ENCODE assay signal across 8 cellular contexts in genomic region chr16:2776500-2777139, GRCh38. TPM values are rescaled to one million over a fixed set of nuclear protein-coding genes. Genes with fewer than 3 reads are reported as not detected.
DNase-seq lines count a peak whose midpoint lies in the region; ATAC-seq and TF ChIP-seq lines count a peak whose summit lies in the region.

No MANE protein-coding gene starts in this region.

- peak; percentile 20 to 27 for ATAC-seq in activated CD4-positive, CD25-positive, alpha-beta regulatory T cell treated with anti-CD3 and anti-CD28 coated beads, Interleukin-2, amount 50 U/mL, for 24 hours
- ATAC-seq in HG02763 (IDR thresholded peaks at IDR 0.05; ENCODE audit: unreplicated experiment): peak; percentile 35

- H3K9me3 ChIP-seq in SJSA1 (replicated peaks): 0 out of 2 replicates have a peak, but pooled peaks cover 2% of the 10 kb centered on the region
- H3K9me3 ChIP-seq in ectodermal cell (ENCODE audit: control insufficient read depth, low read length): no peaks in the 10 kb centered on the region
- H3K9me3 ChIP-seq in mucosa of stomach (ENCODE audit: control insufficient read depth, low read length): no peaks in the 10 kb centered on the region
- no peaks in the 10 kb centered on the region for H3K9me3 ChIP-seq in uterus

- H3K36me3 ChIP-seq in SJSA1 (peaks cover 58% of the 10 kb centered on the region), ectodermal cell (ENCODE audit: control insufficient read depth, insufficient read depth, low read length) (peaks cover 11% of the 10 kb centered on the region), mucosa of stomach (ENCODE audit: control insufficient read depth, insufficient read depth, low read length) (peaks cover 13% of the 10 kb centered on the region), uterus (no peaks in the 10 kb centered on the region)

- H3K4me1 ChIP-seq in SJSA1 (replicated peaks) (peaks cover 25% of the 10 kb centered on the region), ectodermal cell (ENCODE audit: control insufficient read depth, insufficient read depth, low read length) (no peaks in the 10 kb centered on the region), mucosa of stomach (ENCODE audit: control insufficient read depth, insufficient read depth, low read length) (peaks cover 24% of the 10 kb centered on the region), uterus (no peaks in the 10 kb centered on the region)

- peak overlapping the region; percentile 72 for H3K9ac ChIP-seq in mucosa of stomach (ENCODE audit: low read length)

- DNase-seq in activated CD4-positive, CD25-positive, alpha-beta regulatory T cell (lab: John Stamatoyannopoulos, UW): no peak
- DNase-seq in SJSA1 (ENCODE audit: low read depth in 1 of 2, low spot score in 2 of 2) (peak in 1 of 2 experiments; percentile 35), uterus (peak in 1 of 2 donors; percentile 43), NCI-H1930 (lab: John Stamatoyannopoulos, UW) (no peak)

- H3K27me3 ChIP-seq in SJSA1 (replicated peaks): no peaks in the 10 kb centered on the region
- no peaks in the 10 kb centered on the region for H3K27me3 ChIP-seq in ectodermal cell (ENCODE audit: control insufficient read depth, insufficient read depth, low read length, poor library complexity, severe bottlenecking)
- no peaks in the 10 kb centered on the region for H3K27me3 ChIP-seq in mucosa of stomach (ENCODE audit: control insufficient read depth, insufficient read depth, low read length)
- no peaks in the 10 kb centered on the region for H3K27me3 ChIP-seq in uterus

- intact Hi-C loops in uterus (cut with DNase I; ENCODE audit: low total_unique reads): no loop called here

- TF ChIP-seq POLR2A in uterus (IDR thresholded peaks at IDR 0.05): no peak

- WGBS in ectodermal cell, 2 experiments: 1% methylated on average over 72 of the region's 72 CpGs

- H3K4me3 ChIP-seq in SJSA1: peak overlapping the region; percentile 100
- H3K4me3 ChIP-seq in ectodermal cell (ENCODE audit: insufficient read depth, low read depth, low read length): peak overlapping the region; percentile 59
- peak overlapping the region; percentile 64 for H3K4me3 ChIP-seq in mucosa of stomach (ENCODE audit: low read length)
- H3K4me3 ChIP-seq in uterus: peak overlapping the region; percentile 71 to 100

- TF ChIP-seq CTCF in uterus (IDR thresholded peaks at IDR 0.05): no peak

- H3K27ac ChIP-seq in SJSA1: peak overlapping the region; percentile 62
- H3K27ac ChIP-seq in ectodermal cell (ENCODE audit: insufficient read depth, low read depth, low read length, poor library complexity, severe bottlenecking): peak overlapping the region; percentile 36
- peak overlapping the region; percentile 83 to 100 for H3K27ac ChIP-seq in uterus

RNA-seq across cellular contexts. Expression of gene ELOB, which starts 0.5 kb away (rescaled TPM):
- total RNA-seq in SJSA1 (2014; rRNA removed; shearing (Covaris generic)): 311 and 727 TPM in 2 replicates
- 218 TPM for polyA plus RNA-seq in ectodermal cell (2013, experiment 1 of 4)
- polyA plus RNA-seq in ectodermal cell (2013, experiment 2 of 4): 219 TPM
- polyA plus RNA-seq in ectodermal cell (2013, experiment 3 of 4): 229 TPM
- polyA plus RNA-seq in ectodermal cell (2013, experiment 4 of 4): 227 TPM
- 100 to 1,000 TPM in 3 of 4 donors, 10 to 100 TPM in 1; 88.4 to 524 (median 219) TPM for total RNA-seq in uterus

RNA-seq across cellular contexts. Expression of gene PRSS33, which starts 10.7 kb away (rescaled TPM):
- total RNA-seq in SJSA1 (2014; rRNA removed; shearing (Covaris generic)): not detected in 2 replicates
- not detected for polyA plus RNA-seq in ectodermal cell (2013, experiment 1 of 4)
- 0.36 TPM for polyA plus RNA-seq in ectodermal cell (2013, experiment 2 of 4)
- 0.53 TPM for polyA plus RNA-seq in ectodermal cell (2013, experiment 3 of 4)
- 0.61 TPM for polyA plus RNA-seq in ectodermal cell (2013, experiment 4 of 4)
- total RNA-seq in uterus: under 1 TPM in 1 of 4 donors, not detected in 3; 0.21 TPM

RNA-seq across cellular contexts. Expression of gene PRSS41, which starts 21.6 kb away (rescaled TPM):
- total RNA-seq in SJSA1 (2014; rRNA removed; shearing (Covaris generic)): not detected in 2 replicates
- polyA plus RNA-seq in ectodermal cell (2013, experiment 1 of 4): not detected
- polyA plus RNA-seq in ectodermal cell (2013, experiment 2 of 4): not detected
- not detected for polyA plus RNA-seq in ectodermal cell (2013, experiment 3 of 4)
- polyA plus RNA-seq in ectodermal cell (2013, experiment 4 of 4): not detected
- total RNA-seq in uterus: not detected

RNA-seq across cellular contexts. Expression of gene SRRM2, which starts 24.2 kb away (rescaled TPM):
- total RNA-seq in SJSA1 (2014; rRNA removed; shearing (Covaris generic)): 45.0 and 49.1 TPM in 2 replicates
- 666 TPM for polyA plus RNA-seq in ectodermal cell (2013, experiment 1 of 4)
- 703 TPM for polyA plus RNA-seq in ectodermal cell (2013, experiment 2 of 4)
- polyA plus RNA-seq in ectodermal cell (2013, experiment 3 of 4): 464 TPM
- 553 TPM for polyA plus RNA-seq in ectodermal cell (2013, experiment 4 of 4)
- 100 to 1,000 TPM in 3 of 4 donors, 10 to 100 TPM in 1; 92.7 to 900 (median 121) TPM for total RNA-seq in uterus

RNA-seq across cellular contexts. Expression of gene PRSS21, which starts 40.4 kb away (rescaled TPM):
- not detected in 2 replicates for total RNA-seq in SJSA1 (2014; rRNA removed; shearing (Covaris generic))
- not detected for polyA plus RNA-seq in ectodermal cell (2013, experiment 1 of 4)
- polyA plus RNA-seq in ectodermal cell (2013, experiment 2 of 4): not detected
- polyA plus RNA-seq in ectodermal cell (2013, experiment 3 of 4): not detected
- polyA plus RNA-seq in ectodermal cell (2013, experiment 4 of 4): not detected
- total RNA-seq in uterus: not detected

Comparison
In these comparisons a context has a peak if more than half of its experiments do, and no peak if none do; other contexts are left out.
1. H3K27ac ChIP-seq: peak in every context shown above with its lines; median percentile 92 in uterus; 62 in SJSA1; 36 in ectodermal cell.